ENCODE assay signal across 17 cellular contexts in the genomic region with DNA sequence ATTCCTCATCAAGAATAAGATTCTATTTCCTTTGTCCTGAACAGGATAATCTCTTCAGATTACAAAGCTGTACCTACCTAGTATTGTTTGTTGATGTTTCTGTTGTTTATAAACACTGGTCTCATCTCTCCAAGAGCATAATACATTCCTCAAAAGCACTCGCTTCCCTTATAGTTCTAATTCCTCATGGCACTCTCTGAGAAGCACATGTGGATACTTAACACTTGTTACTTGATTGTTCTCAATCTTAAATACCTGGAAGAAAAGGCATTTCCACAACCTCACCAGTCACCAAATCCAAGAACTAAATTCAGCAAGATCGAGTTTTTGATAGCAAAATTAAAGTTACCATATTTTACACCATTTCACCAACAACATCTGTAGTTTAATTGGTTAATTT.
"Had no signal": no experiment of that assay in that cellular context is flagged by ENCODE, and none has a peak within 500 bp of the region (broad histone marks: within the 10 kb centered on the region; RNA-seq: fewer than 3 reads in every experiment).

No MANE protein-coding gene starts in this region.

- DNase-seq: activated CD4-positive, alpha-beta T cell treated with anti-CD3 and anti-CD28 coated beads, Interleukin-2, amount 10 ng/mL, durations not matched to agents 7 days and 5 days; activated CD8-positive, alpha-beta memory T cell treated with anti-CD3 and anti-CD28 coated beads for 24 hours; activated CD8-positive, alpha-beta memory T cell treated with anti-CD3 and anti-CD28 coated beads, Interleukin-2, amount 50 U/mL, for 48 hours; activated gamma-delta T cell; activated T-cell treated with anti-CD3 and anti-CD28 coated beads, Interleukin-2, amount 50 U/mL, for 72 hours; dermis blood vessel endothelial cell; effector memory CD8-positive, alpha-beta T cell; naive thymus-derived CD4-positive, alpha-beta T cell; stimulated activated CD4-positive, alpha-beta T cell treated with anti-CD3 and anti-CD28 coated beads, Interleukin-4, amount 100 ng/mL, for 24 hours; T-helper 17 cell had no signal

- H3K36me3 ChIP-seq: neural progenitor cell, right atrium auricular region, thoracic aorta, upper lobe of right lung had no signal

- ATAC-seq: activated CD4-positive, CD25-positive, alpha-beta regulatory T cell treated with anti-CD3 and anti-CD28 coated beads, Interleukin-2, amount 50 U/mL, for 24 hours; activated T-cell treated with anti-CD3 and anti-CD28 coated beads, Interleukin-2, amount 50 U/mL, for 72 hours; effector memory CD8-positive, alpha-beta T cell; naive thymus-derived CD4-positive, alpha-beta T cell; stimulated activated effector memory CD8-positive, alpha-beta T cell treated with anti-CD3 and anti-CD28 coated beads, Interleukin-12 subunit alpha, Interleukin-12 subunit beta, amount 100 ng/mL, for 72 hours; T-helper 17 cell had no signal

- H2AFZ ChIP-seq: neural progenitor cell had no signal

- H3K27ac ChIP-seq: neural progenitor cell, right atrium auricular region, thoracic aorta, upper lobe of right lung had no signal

- H3K4me2 ChIP-seq: neural progenitor cell had no signal

- H3K9me3 ChIP-seq: mucosa of descending colon, right atrium auricular region, thoracic aorta, upper lobe of right lung had no signal

- H3K9ac ChIP-seq: neural progenitor cell had no signal

- H3K4me1 ChIP-seq: neural progenitor cell, upper lobe of right lung had no signal

- H3K4me3 ChIP-seq: mucosa of descending colon, neural progenitor cell, right atrium auricular region, thoracic aorta, upper lobe of right lung had no signal

- H3K27me3 ChIP-seq: neural progenitor cell, right atrium auricular region, upper lobe of right lung had no signal
